In genomic region chr17:49763735-49764558, GRCh38 we compare ENCODE assay signal across 8 cellular contexts. TPM values are rescaled to one million over a fixed set of nuclear protein-coding genes. Genes with fewer than 3 reads are reported as not detected.
A peak's percentile ranks its signal among the peaks of the same experiment; 100 is the strongest.
DNase-seq lines count a peak whose midpoint lies in the region; ATAC-seq and TF ChIP-seq lines count a peak whose summit lies in the region.

TSS of gene FAM117A (minus strand) at chr17:49764131. CDS start at chr17:49764087, 44 bp downstream.

- no peak for TF ChIP-seq RAD21 in Ishikawa (IDR thresholded peaks at IDR 0.05; ENCODE audit: low read depth)

- no peak for TF ChIP-seq EP300 in Ishikawa (IDR thresholded peaks at IDR 0.05; ENCODE audit: borderline replicate concordance)

- BruUV-seq in PC-3 (replicated peaks; lab: Mats Ljungman, UMichigan) = no TSS peak

- peak within 1 kb of the TSS; percentile 78 for H2AFZ ChIP-seq in PC-3 (ENCODE audit: low read length)

- no peaks in the 10 kb centered on the region for H4K20me1 ChIP-seq in PC-3 (ENCODE audit: low read length)

- intact Hi-C loops in PC-3 (cut with micrococcal nuclease) = loop anchor here (1.0 kb wide), 2 partner anchors 25 to 56 kb away; no protein-coding TSS in a partner anchor

- peak; percentile 76 for TF ChIP-seq POLR2A in erythroblast (IDR thresholded peaks at IDR 0.05; ENCODE audit: low read length)

- CTCF ChIA-PET in PC-3 (lab: Charles Lee) = interaction anchor here (0.6 to 0.9 kb wide), 7 partner anchors 25 to 206 kb away, joined by 3 to 10 read pairs (median 3); partner anchors contain the start of genes KAT7 and SLC35B1

- peak; percentile 92 for ATAC-seq in GM21619 (IDR thresholded peaks at IDR 0.05; ENCODE audit: unreplicated experiment)
- ATAC-seq in PC-3 = peak; percentile 96

- H3K4me1 ChIP-seq in PC-3 (ENCODE audit: insufficient read depth, low read length) = peaks cover 24% of the 10 kb centered on the region
- H3K4me1 ChIP-seq in mucosa of rectum (ENCODE audit: control insufficient read depth in 2 of 2, insufficient read depth in 2 of 2, low read length in 2 of 2) = peaks cover 5 to 10% of the 10 kb centered on the region in 2 donors

- no peaks in the 10 kb centered on the region for H3K79me2 ChIP-seq in PC-3 (ENCODE audit: low read length)

- H3K27ac ChIP-seq in PC-3 (ENCODE audit: low read length) = no peak within 1 kb of the TSS
- H3K27ac ChIP-seq in mucosa of rectum (ENCODE audit: low read depth in 2 of 2, low read length in 2 of 2) = peak within 1 kb of the TSS in 1 of 2 donors; percentile 39

- no peaks in the 10 kb centered on the region for H3K9me2 ChIP-seq in PC-3 (replicated peaks; ENCODE audit: low read length)

- H3K4me3 ChIP-seq in PC-3 (ENCODE audit: low read length) (peak within 1 kb of the TSS; percentile 76), mucosa of rectum (ENCODE audit: low read length in 2 of 2) (peak within 1 kb of the TSS; percentile 81)

- H3K4me2 ChIP-seq in PC-3 (ENCODE audit: low read length) = peak within 1 kb of the TSS; percentile 89

- DNase-seq in DMS153 treated with DMSO at 0.1 percent for 48 hours (lab: John Stamatoyannopoulos, UW; ENCODE audit: unreplicated experiment) (peak; percentile 100), PC-3 (peak; percentile 100), activated T-cell treated with anti-CD3 and anti-CD28 coated beads for 4 hours (peak; percentile 94), erythroblast (lab: John Stamatoyannopoulos, UW) (peak; percentile 99 to 100)
- DNase-seq in stimulated activated CD8-positive, alpha-beta memory T cell treated with anti-CD3 and anti-CD28 coated beads, Interleukin-4, amount 100 ng/mL, for 4 hours (ENCODE audit: low read depth in 2 of 2, low spot score in 1 of 2) = peak; percentile 90 to 94

- POLR2A ChIA-PET in PC-3 (lab: Charles Lee; ENCODE audit: unreplicated experiment) = interaction anchor here (0.5 to 1.0 kb wide), 10 partner anchors 10 to 526 kb away, joined by 3 to 15 read pairs (median 5); partner anchors contain the start of genes KAT7 and PHB1

- no peak for TF ChIP-seq CTCF in PC-3 (conservative IDR thresholded peaks at IDR 0.05; ENCODE audit: low read depth, low read length)

- H3K36me3 ChIP-seq in PC-3 (ENCODE audit: low read depth, low read length) (no peaks in the 10 kb centered on the region), mucosa of rectum (ENCODE audit: control insufficient read depth in 2 of 2, insufficient read depth in 2 of 2, low read length in 2 of 2) (no peaks in the 10 kb centered on the region)

- H3F3A ChIP-seq in PC-3 (ENCODE audit: low read length, unreplicated experiment) = no peaks in the 10 kb centered on the region

- H3K27me3 ChIP-seq in PC-3 (ENCODE audit: low read length) (0 out of 2 replicates have a peak, but pooled peaks cover 6% of the 10 kb centered on the region), mucosa of rectum (ENCODE audit: control insufficient read depth in 2 of 2, insufficient read depth in 2 of 2, low read length in 2 of 2) (no peaks in the 10 kb centered on the region)

- H3K9me3 ChIP-seq in PC-3 (ENCODE audit: low read length) (no peaks in the 10 kb centered on the region), mucosa of rectum (ENCODE audit: control insufficient read depth in 2 of 2, low read length in 2 of 2) (no peaks in the 10 kb centered on the region)

- H3K9ac ChIP-seq in PC-3 (ENCODE audit: low read length) = peak within 1 kb of the TSS; percentile 23; the same call in 1 of the 2 replicates
- H3K9ac ChIP-seq in mucosa of rectum (ENCODE audit: low read depth in 1 of 2, low read length in 2 of 2) = peak within 1 kb of the TSS; percentile 3 to 62

TF ChIP-seq in Ishikawa, 13 proteins besides CTCF, POLR2A, EP300 and RAD21:
- TF ChIP-seq EGR1 (IDR thresholded peaks at IDR 0.05) = no peak
- TF ChIP-seq TEAD4 (IDR thresholded peaks at IDR 0.05) = no peak
- peak; percentile 86; the same call in 1 of the 2 replicates for TF ChIP-seq TAF1 (IDR thresholded peaks at IDR 0.05; ENCODE audit: low read depth)
- TF ChIP-seq YY1 (IDR thresholded peaks at IDR 0.05; ENCODE audit: low read depth) = no peak
- TF ChIP-seq FOXM1 (IDR thresholded peaks at IDR 0.05; ENCODE audit: borderline replicate concordance, low read depth) = no peak
- no peak for TF ChIP-seq CEBPB (IDR thresholded peaks at IDR 0.05)
- TF ChIP-seq CREB1 (IDR thresholded peaks at IDR 0.05; ENCODE audit: low read depth) = 0 out of 2 replicates have a peak, but pooled peaks have one; percentile 43
- no peak for TF ChIP-seq ZBTB7A (IDR thresholded peaks at IDR 0.05; ENCODE audit: low read depth)
- peak; percentile 95 for TF ChIP-seq USF1 (IDR thresholded peaks at IDR 0.05)
- no peak for TF ChIP-seq TCF12 (IDR thresholded peaks at IDR 0.05; ENCODE audit: low read depth)
- TF ChIP-seq REST (IDR thresholded peaks at IDR 0.05; ENCODE audit: low read depth) = no peak
- no peak for TF ChIP-seq MAX (IDR thresholded peaks at IDR 0.05)

RNA-seq across cellular contexts. Expression of gene FAM117A, which starts in this region (rescaled TPM):
- total RNA-seq in PC-3 (2014; rRNA removed) = 9.7 and 16.3 TPM in 2 replicates
